9 cellular contexts compared by ENCODE assay signal in genomic region chr7:123537026-123537642, GRCh38. TPM values are rescaled to one million over a fixed set of nuclear protein-coding genes. Genes with fewer than 3 reads are reported as not detected.
DNase-seq lines count a peak whose midpoint lies in the region; ATAC-seq and TF ChIP-seq lines count a peak whose summit lies in the region.
"Had no signal": no experiment of that assay in that cellular context is flagged by ENCODE, and none has a peak within 500 bp of the region (broad histone marks: within the 10 kb centered on the region; RNA-seq: fewer than 3 reads in every experiment).

No MANE protein-coding gene starts in this region.

- peaks cover 19 to 23% (median 21%) of the 10 kb centered on the region in 3 donors for H3K27me3 Mint-ChIP-seq in CD14-positive monocyte (ENCODE audit: low read depth in 3 of 3)

- H3K4me3 ChIP-seq in adrenal gland (no peak overlapping the region), lower lobe of right lung (no peak overlapping the region)

- H3K36me3 Mint-ChIP-seq in CD14-positive monocyte: peaks cover 11 to 20% of the 10 kb centered on the region in 2 donors

- H3K27ac ChIP-seq in adrenal gland: peak overlapping the region in 1 of 5 donors; percentile 39
- H3K27ac ChIP-seq in lower lobe of right lung: no peak overlapping the region

- H3K9me3 Mint-ChIP-seq in CD14-positive monocyte: peaks cover 0 to 7% (median 0%) of the 10 kb centered on the region in 7 donors
- H3K9me3 Mint-ChIP-seq: activated naive CD8-positive, alpha-beta T cell treated with anti-CD3 and anti-CD28 coated beads, Interleukin-2, amount 10 ng/mL, durations not matched to agents 7 days and 5 days had no signal

- peaks cover 19% of the 10 kb centered on the region for H3K4me1 Mint-ChIP-seq in CD14-positive monocyte

- TF ChIP-seq CTCF in CD14-positive monocyte (IDR thresholded peaks at IDR 0.05) (peak; percentile 74), adrenal gland (IDR thresholded peaks at IDR 0.05) (peak in 5 of 6 experiments; percentile 36 to 80 (median 58)), lower lobe of right lung (IDR thresholded peaks at IDR 0.05) (peak; percentile 53)

- H3K9me3 ChIP-seq in adrenal gland (replicated peaks in 1 of 3) (no peaks in the 10 kb centered on the region), lower lobe of right lung (no peaks in the 10 kb centered on the region)

- intact Hi-C loops in CD14-positive monocyte (cut with micrococcal nuclease) (loop anchor here in 1 of 2 donors (2.0 kb wide), 1 partner anchor 20 kb away; the partner anchor contains the start of gene NDUFA5), adrenal gland (cut with DNase I) (loop anchor here in 1 of 2 donors (5.0 kb wide), 1 partner anchor 35 kb away; no protein-coding TSS in a partner anchor), lower lobe of right lung (cut with DNase I) (no loop called here)

- H3K4me1 ChIP-seq in adrenal gland (replicated peaks in 1 of 2): peaks cover 11 to 40% of the 10 kb centered on the region in 2 donors
- H3K4me1 ChIP-seq in lower lobe of right lung: peaks cover 14% of the 10 kb centered on the region

- 21 to 37% (median 25%) methylated on average over 3 of the region's 3 CpGs for WGBS in adrenal gland, 4 donors

- TF ChIP-seq POLR2A in adrenal gland (IDR thresholded peaks at IDR 0.05): no peak

- no peak overlapping the region for H3K4me3 Mint-ChIP-seq in CD14-positive monocyte
- H3K4me3 Mint-ChIP-seq: activated naive CD8-positive, alpha-beta T cell treated with anti-CD3 and anti-CD28 coated beads, Interleukin-2, amount 10 ng/mL, durations not matched to agents 7 days and 5 days had no signal

- no peak for ATAC-seq in lower lobe of right lung
- ATAC-seq in HG03135 (IDR thresholded peaks at IDR 0.05; ENCODE audit: unreplicated experiment): no peak
- no peak for ATAC-seq in HG03025 (IDR thresholded peaks at IDR 0.05; ENCODE audit: low FRiP score, unreplicated experiment)
- ATAC-seq in GM21390 (IDR thresholded peaks at IDR 0.05; ENCODE audit: unreplicated experiment): no peak

- DNase-seq in CD14-positive monocyte (ENCODE audit: low spot score): no peak
- no peak for DNase-seq in adrenal gland
- DNase-seq in lower lobe of right lung: no peak
- no peak for DNase-seq in NCI-H2029 (lab: John Stamatoyannopoulos, UW)
- DNase-seq: activated naive CD8-positive, alpha-beta T cell treated with anti-CD3 and anti-CD28 coated beads, Interleukin-2, amount 10 ng/mL, durations not matched to agents 7 days and 5 days had no signal

- H3K27ac Mint-ChIP-seq in CD14-positive monocyte: no peak overlapping the region
- H3K27ac Mint-ChIP-seq: activated naive CD8-positive, alpha-beta T cell treated with anti-CD3 and anti-CD28 coated beads, Interleukin-2, amount 10 ng/mL, durations not matched to agents 7 days and 5 days had no signal

- TF ChIP-seq RAD21 in Ishikawa (IDR thresholded peaks at IDR 0.05; ENCODE audit: low read depth): peak; percentile 51

- TF ChIP-seq EP300 in Ishikawa (IDR thresholded peaks at IDR 0.05; ENCODE audit: borderline replicate concordance): no peak

- H3K36me3 ChIP-seq in adrenal gland (replicated peaks in 1 of 2): no peaks in the 10 kb centered on the region
- peaks cover 17% of the 10 kb centered on the region for H3K36me3 ChIP-seq in lower lobe of right lung

- H3K27me3 ChIP-seq in adrenal gland: no peaks in the 10 kb centered on the region
- no peaks in the 10 kb centered on the region for H3K27me3 ChIP-seq in lower lobe of right lung (ENCODE audit: low read depth)

TF ChIP-seq in Ishikawa, 13 proteins besides CTCF, POLR2A, EP300 and RAD21:
- no peak for TF ChIP-seq ZBTB7A (IDR thresholded peaks at IDR 0.05; ENCODE audit: low read depth)
- no peak for TF ChIP-seq FOXM1 (IDR thresholded peaks at IDR 0.05; ENCODE audit: borderline replicate concordance, low read depth)
- TF ChIP-seq TEAD4 (IDR thresholded peaks at IDR 0.05): no peak
- TF ChIP-seq YY1 (IDR thresholded peaks at IDR 0.05; ENCODE audit: low read depth): no peak
- TF ChIP-seq USF1 (IDR thresholded peaks at IDR 0.05): no peak
- no peak for TF ChIP-seq CREB1 (IDR thresholded peaks at IDR 0.05; ENCODE audit: low read depth)
- no peak for TF ChIP-seq EGR1 (IDR thresholded peaks at IDR 0.05)
- no peak for TF ChIP-seq TAF1 (IDR thresholded peaks at IDR 0.05; ENCODE audit: low read depth)
- no peak for TF ChIP-seq TCF12 (IDR thresholded peaks at IDR 0.05; ENCODE audit: low read depth)
- TF ChIP-seq MAX (IDR thresholded peaks at IDR 0.05): no peak
- no peak for TF ChIP-seq NFIC (IDR thresholded peaks at IDR 0.05)
- TF ChIP-seq CEBPB (IDR thresholded peaks at IDR 0.05): no peak
- no peak for TF ChIP-seq REST (IDR thresholded peaks at IDR 0.05; ENCODE audit: low read depth)

RNA-seq across cellular contexts. Expression of gene IQUB, which starts 2.7 kb away (rescaled TPM):
- polyA plus RNA-seq in CD14-positive monocyte: not detected
- 1 to 10 TPM in 7 of 8 donors, under 1 TPM in 1; 0.86 to 3.9 (median 1.6) TPM for total RNA-seq in adrenal gland
- under 1 TPM; 0.54 to 0.99 (median 0.64) TPM for polyA plus RNA-seq in adrenal gland
- total RNA-seq in lower lobe of right lung: 3.2 TPM
- total RNA-seq: activated naive CD8-positive, alpha-beta T cell treated with anti-CD3 and anti-CD28 coated beads, Interleukin-2, amount 10 ng/mL, durations not matched to agents 7 days and 5 days had no signal

RNA-seq across cellular contexts. Expression of gene NDUFA5, which starts 20.5 kb away (rescaled TPM):
- polyA plus RNA-seq in CD14-positive monocyte: 10 to 100 TPM; 37.3 to 49.2 TPM
- 100 to 1,000 TPM in 5 of 8 donors, 10 to 100 TPM in 3; 39.4 to 164 (median 105) TPM for total RNA-seq in adrenal gland
- 100 to 1,000 TPM; 217 to 289 (median 271) TPM for polyA plus RNA-seq in adrenal gland
- total RNA-seq in lower lobe of right lung: 61.4 TPM
